ENCODE assay signal across 2 cellular contexts in the genomic region with DNA sequence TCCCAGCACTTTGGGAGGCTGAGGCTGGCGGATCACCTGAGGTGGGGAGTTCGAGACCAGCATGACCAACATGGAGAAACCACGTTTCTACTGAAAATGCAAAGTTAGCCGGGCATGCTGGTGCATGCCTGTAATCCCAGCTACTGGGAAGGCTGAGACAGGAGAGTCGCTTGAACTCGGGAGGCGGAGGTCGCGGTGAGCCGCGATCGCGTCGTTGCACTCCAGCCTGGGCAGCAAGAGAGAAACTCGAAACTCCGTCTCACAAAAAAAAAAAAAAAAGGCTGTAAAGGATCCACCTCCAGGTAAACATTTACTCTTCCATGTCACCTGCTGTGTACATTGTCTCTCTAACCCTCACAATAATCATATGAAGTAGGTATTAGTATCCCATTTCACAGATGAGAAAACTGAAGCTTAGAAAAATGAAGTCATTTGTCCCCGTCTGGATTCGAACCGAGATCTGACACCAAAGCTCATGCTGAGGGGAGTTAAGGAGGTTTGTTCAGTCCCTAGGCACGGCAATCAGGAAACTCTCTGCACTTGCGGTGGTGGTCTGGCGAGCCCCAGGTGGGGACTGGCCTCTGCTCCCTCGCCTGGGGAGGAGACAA.
TF ChIP-seq lines count a peak whose summit lies in the region.

No MANE protein-coding gene starts in this region.

TF ChIP-seq in liver, 16 proteins besides CTCF, POLR2A, EP300 and RAD21:
- TF ChIP-seq TAF1 (conservative IDR thresholded peaks at IDR 0.05), result no peak
- no peak for TF ChIP-seq JUND (IDR thresholded peaks at IDR 0.05)
- TF ChIP-seq RXRA (IDR thresholded peaks at IDR 0.05), result no peak

TF ChIP-seq in HepG2, 621 proteins besides CTCF, POLR2A, EP300 and RAD21:
- TF ChIP-seq ZFX (CRISPR knock-in tag; IDR thresholded peaks at IDR 0.05; ENCODE audit: low read depth) (no peak), ZNF17 (CRISPR knock-in tag; IDR thresholded peaks at IDR 0.05) (no peak), TSC22D2 (CRISPR knock-in tag; IDR thresholded peaks at IDR 0.05; ENCODE audit: borderline replicate concordance) (no peak), SPEN (CRISPR knock-in tag; IDR thresholded peaks at IDR 0.05; ENCODE audit: low read depth) (no peak), PHF5A (CRISPR knock-in tag; IDR thresholded peaks at IDR 0.05; ENCODE audit: low read depth, unreplicated experiment) (no peak), CREB1 (IDR thresholded peaks at IDR 0.05) (no peak), CREB1 (CRISPR knock-in tag; IDR thresholded peaks at IDR 0.05) (no peak), KDM6A (CRISPR knock-in tag; IDR thresholded peaks at IDR 0.05; ENCODE audit: low read depth) (no peak), ZNF326 (CRISPR knock-in tag; IDR thresholded peaks at IDR 0.05; ENCODE audit: borderline replicate concordance) (no peak), ZSCAN22 (CRISPR knock-in tag; IDR thresholded peaks at IDR 0.05) (no peak), ONECUT2 (CRISPR knock-in tag; IDR thresholded peaks at IDR 0.05) (no peak), FOSL1 (CRISPR knock-in tag; IDR thresholded peaks at IDR 0.05; ENCODE audit: borderline replicate concordance) (no peak), TEAD2 (CRISPR knock-in tag; IDR thresholded peaks at IDR 0.05) (no peak), TCF7L2 (IDR thresholded peaks at IDR 0.05; ENCODE audit: low read depth, low read length) (no peak), ZFP41 (CRISPR knock-in tag; IDR thresholded peaks at IDR 0.05; ENCODE audit: borderline replicate concordance) (no peak), ZBTB7A (CRISPR knock-in tag; IDR thresholded peaks at IDR 0.05) (no peak)
- TF ChIP-seq, protein P1, sequence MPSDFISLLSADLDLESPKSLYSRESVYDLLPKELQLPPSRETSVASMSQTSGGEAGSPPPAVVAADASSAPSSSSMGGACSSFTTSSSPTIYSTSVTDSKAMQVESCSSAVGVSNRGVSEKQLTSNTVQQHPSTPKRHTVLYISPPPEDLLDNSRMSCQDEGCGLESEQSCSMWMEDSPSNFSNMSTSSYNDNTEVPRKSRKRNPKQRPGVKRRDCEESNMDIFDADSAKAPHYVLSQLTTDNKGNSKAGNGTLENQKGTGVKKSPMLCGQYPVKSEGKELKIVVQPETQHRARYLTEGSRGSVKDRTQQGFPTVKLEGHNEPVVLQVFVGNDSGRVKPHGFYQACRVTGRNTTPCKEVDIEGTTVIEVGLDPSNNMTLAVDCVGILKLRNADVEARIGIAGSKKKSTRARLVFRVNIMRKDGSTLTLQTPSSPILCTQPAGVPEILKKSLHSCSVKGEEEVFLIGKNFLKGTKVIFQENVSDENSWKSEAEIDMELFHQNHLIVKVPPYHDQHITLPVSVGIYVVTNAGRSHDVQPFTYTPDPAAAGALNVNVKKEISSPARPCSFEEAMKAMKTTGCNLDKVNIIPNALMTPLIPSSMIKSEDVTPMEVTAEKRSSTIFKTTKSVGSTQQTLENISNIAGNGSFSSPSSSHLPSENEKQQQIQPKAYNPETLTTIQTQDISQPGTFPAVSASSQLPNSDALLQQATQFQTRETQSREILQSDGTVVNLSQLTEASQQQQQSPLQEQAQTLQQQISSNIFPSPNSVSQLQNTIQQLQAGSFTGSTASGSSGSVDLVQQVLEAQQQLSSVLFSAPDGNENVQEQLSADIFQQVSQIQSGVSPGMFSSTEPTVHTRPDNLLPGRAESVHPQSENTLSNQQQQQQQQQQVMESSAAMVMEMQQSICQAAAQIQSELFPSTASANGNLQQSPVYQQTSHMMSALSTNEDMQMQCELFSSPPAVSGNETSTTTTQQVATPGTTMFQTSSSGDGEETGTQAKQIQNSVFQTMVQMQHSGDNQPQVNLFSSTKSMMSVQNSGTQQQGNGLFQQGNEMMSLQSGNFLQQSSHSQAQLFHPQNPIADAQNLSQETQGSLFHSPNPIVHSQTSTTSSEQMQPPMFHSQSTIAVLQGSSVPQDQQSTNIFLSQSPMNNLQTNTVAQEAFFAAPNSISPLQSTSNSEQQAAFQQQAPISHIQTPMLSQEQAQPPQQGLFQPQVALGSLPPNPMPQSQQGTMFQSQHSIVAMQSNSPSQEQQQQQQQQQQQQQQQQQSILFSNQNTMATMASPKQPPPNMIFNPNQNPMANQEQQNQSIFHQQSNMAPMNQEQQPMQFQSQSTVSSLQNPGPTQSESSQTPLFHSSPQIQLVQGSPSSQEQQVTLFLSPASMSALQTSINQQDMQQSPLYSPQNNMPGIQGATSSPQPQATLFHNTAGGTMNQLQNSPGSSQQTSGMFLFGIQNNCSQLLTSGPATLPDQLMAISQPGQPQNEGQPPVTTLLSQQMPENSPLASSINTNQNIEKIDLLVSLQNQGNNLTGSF (CRISPR knock-in tag; IDR thresholded peaks at IDR 0.05), result no peak
- TF ChIP-seq, protein P2, sequence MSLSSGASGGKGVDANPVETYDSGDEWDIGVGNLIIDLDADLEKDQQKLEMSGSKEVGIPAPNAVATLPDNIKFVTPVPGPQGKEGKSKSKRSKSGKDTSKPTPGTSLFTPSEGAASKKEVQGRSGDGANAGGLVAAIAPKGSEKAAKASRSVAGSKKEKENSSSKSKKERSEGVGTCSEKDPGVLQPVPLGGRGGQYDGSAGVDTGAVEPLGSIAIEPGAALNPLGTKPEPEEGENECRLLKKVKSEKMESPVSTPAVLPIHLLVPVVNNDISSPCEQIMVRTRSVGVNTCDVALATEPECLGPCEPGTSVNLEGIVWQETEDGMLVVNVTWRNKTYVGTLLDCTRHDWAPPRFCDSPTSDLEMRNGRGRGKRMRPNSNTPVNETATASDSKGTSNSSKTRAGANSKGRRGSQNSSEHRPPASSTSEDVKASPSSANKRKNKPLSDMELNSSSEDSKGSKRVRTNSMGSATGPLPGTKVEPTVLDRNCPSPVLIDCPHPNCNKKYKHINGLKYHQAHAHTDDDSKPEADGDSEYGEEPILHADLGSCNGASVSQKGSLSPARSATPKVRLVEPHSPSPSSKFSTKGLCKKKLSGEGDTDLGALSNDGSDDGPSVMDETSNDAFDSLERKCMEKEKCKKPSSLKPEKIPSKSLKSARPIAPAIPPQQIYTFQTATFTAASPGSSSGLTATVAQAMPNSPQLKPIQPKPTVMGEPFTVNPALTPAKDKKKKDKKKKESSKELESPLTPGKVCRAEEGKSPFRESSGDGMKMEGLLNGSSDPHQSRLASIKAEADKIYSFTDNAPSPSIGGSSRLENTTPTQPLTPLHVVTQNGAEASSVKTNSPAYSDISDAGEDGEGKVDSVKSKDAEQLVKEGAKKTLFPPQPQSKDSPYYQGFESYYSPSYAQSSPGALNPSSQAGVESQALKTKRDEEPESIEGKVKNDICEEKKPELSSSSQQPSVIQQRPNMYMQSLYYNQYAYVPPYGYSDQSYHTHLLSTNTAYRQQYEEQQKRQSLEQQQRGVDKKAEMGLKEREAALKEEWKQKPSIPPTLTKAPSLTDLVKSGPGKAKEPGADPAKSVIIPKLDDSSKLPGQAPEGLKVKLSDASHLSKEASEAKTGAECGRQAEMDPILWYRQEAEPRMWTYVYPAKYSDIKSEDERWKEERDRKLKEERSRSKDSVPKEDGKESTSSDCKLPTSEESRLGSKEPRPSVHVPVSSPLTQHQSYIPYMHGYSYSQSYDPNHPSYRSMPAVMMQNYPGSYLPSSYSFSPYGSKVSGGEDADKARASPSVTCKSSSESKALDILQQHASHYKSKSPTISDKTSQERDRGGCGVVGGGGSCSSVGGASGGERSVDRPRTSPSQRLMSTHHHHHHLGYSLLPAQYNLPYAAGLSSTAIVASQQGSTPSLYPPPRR (CRISPR knock-in tag; IDR thresholded peaks at IDR 0.05; ENCODE audit: borderline replicate concordance), result no peak
- TF ChIP-seq, protein P3, sequence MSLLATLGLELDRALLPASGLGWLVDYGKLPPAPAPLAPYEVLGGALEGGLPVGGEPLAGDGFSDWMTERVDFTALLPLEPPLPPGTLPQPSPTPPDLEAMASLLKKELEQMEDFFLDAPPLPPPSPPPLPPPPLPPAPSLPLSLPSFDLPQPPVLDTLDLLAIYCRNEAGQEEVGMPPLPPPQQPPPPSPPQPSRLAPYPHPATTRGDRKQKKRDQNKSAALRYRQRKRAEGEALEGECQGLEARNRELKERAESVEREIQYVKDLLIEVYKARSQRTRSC (CRISPR knock-in tag; IDR thresholded peaks at IDR 0.05; ENCODE audit: low read depth), result no peak
